In the genomic region with DNA sequence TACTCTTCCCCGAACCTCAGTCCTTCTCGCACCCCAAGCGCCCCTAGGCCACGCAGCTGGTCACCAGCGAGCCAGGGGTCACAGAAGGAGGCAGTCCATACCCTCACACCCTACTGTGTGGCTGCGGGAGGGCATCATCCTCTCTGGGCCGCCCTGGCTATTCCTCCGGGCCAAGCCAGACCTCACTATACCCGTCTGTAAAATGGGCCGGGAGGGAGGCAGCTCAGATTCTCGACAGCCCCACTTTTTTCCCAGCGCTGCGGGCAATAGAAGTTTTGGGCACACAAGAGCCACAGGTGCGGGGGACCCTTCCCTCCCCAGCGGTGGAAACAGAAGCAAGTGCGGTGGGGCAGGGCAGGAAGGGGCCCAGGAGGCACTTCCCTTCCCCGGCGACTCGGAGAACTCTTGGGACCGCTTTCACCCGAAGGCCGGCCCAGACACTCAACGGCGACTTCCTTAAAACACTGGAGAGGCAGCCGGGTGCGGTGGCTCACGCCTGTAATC, we compare ENCODE assay signal across 8 cellular contexts. TPM values are rescaled to one million over a fixed set of nuclear protein-coding genes. Genes with fewer than 3 reads are reported as not detected.
DNase-seq lines count a peak whose midpoint lies in the region; ATAC-seq and TF ChIP-seq lines count a peak whose summit lies in the region.

No MANE protein-coding gene starts in this region.

- CTCF ChIA-PET in HCT116 (lab: Charles Lee) = no interaction called here

- no peaks in the 10 kb centered on the region for H3K9me3 ChIP-seq in HCT116 (ENCODE audit: control insufficient read depth in 1 of 2, insufficient read depth in 1 of 2, low read depth in 1 of 2, low read length in 2 of 2)
- no peaks in the 10 kb centered on the region for H3K9me3 ChIP-seq in SU-DHL-6 (ENCODE audit: insufficient read depth, low read length)
- no peaks in the 10 kb centered on the region for H3K9me3 ChIP-seq in smooth muscle cell (replicated peaks; ENCODE audit: low read depth)

- no peaks in the 10 kb centered on the region; a peak in 1 of 4 replicates for H3K36me3 ChIP-seq in HCT116 (ENCODE audit: control insufficient read depth in 1 of 2, insufficient read depth in 2 of 2, low read length in 2 of 2)
- no peaks in the 10 kb centered on the region for H3K36me3 ChIP-seq in SU-DHL-6 (ENCODE audit: low read length)
- no peaks in the 10 kb centered on the region for H3K36me3 ChIP-seq in smooth muscle cell (ENCODE audit: low read depth)

- H3K27ac ChIP-seq in HCT116 (ENCODE audit: low read depth, low read length) = peak overlapping the region; percentile 97; the same call in 1 of the 2 replicates
- H3K27ac ChIP-seq in SU-DHL-6 (ENCODE audit: low read depth, low read length) = peak overlapping the region; percentile 87
- H3K27ac ChIP-seq in smooth muscle cell (ENCODE audit: low read depth) = no peak overlapping the region

- POLR2A ChIA-PET in HCT116 (lab: Charles Lee) = no interaction called here

- H4K20me1 ChIP-seq in HCT116 (ENCODE audit: insufficient read depth) (no peaks in the 10 kb centered on the region), SU-DHL-6 (ENCODE audit: low read depth, low read length) (no peaks in the 10 kb centered on the region), smooth muscle cell (ENCODE audit: low read depth) (no peaks in the 10 kb centered on the region)

- TF ChIP-seq POLR2A in HCT116 (IDR thresholded peaks at IDR 0.05; ENCODE audit: borderline replicate concordance, extremely low read depth, insufficient read depth, insufficient read length) = no peak

- 95% methylated on average over 25 of the region's 27 CpGs for WGBS in smooth muscle cell (ENCODE audit: low lambda C conversion rate)

- H3F3A ChIP-seq in SU-DHL-6 (ENCODE audit: insufficient read depth) (peaks cover 7% of the 10 kb centered on the region), smooth muscle cell (ENCODE audit: low read depth) (no peaks in the 10 kb centered on the region)

- no peak for TF ChIP-seq RAD21 in HCT116 (IDR thresholded peaks at IDR 0.05; ENCODE audit: low read depth)

- DNase-seq in HCT116 (ENCODE audit: low read depth, low spot score) (no peak), fibroblast of pulmonary artery (ENCODE audit: low read depth) (no peak), smooth muscle cell (lab: John Stamatoyannopoulos, UW; ENCODE audit: unreplicated experiment) (no peak), occipital lobe (lab: John Stamatoyannopoulos, UW) (no peak), NCI-H2081 treated with DMSO at 0.1 percent for 48 hours (lab: John Stamatoyannopoulos, UW) (no peak)

- RAD21 ChIA-PET in HCT116 (lab: Charles Lee; ENCODE audit: low non-redundant PET in 1 of 2, low total read pairs in 2 of 2, uncharacterized antibody in 2 of 2, unreplicated experiment in 2 of 2) = interaction anchor here in 1 of 2 experiments (0.6 kb wide), 1 partner anchor 8 kb away, joined by 4 read pairs; no protein-coding TSS in a partner anchor

- intact Hi-C loops in HCT116 (cut with micrococcal nuclease) = loop anchor here (10.0 kb wide), 1 partner anchor 152 kb away; a partner anchor contains a TSS

- ATAC-seq in HCT116 = no peak
- no peak for ATAC-seq in GM19467 (IDR thresholded peaks at IDR 0.05; ENCODE audit: unreplicated experiment)
- no peak for ATAC-seq in GM18519 (IDR thresholded peaks at IDR 0.05; ENCODE audit: low FRiP score, unreplicated experiment)

- H3K4me2 ChIP-seq in HCT116 (ENCODE audit: low read length) = peak overlapping the region; percentile 94
- H3K4me2 ChIP-seq in SU-DHL-6 (ENCODE audit: low read depth, low read length, poor library complexity, severe bottlenecking) = peak overlapping the region; percentile 73
- peak overlapping the region; percentile 98 for H3K4me2 ChIP-seq in smooth muscle cell

- H3K4me3 ChIP-seq in HCT116 (replicated peaks in 1 of 2; ENCODE audit: low read depth in 1 of 2, low read length in 2 of 2) (peak overlapping the region; percentile 73 to 87), SU-DHL-6 (ENCODE audit: insufficient read depth, low read length, poor library complexity, severe bottlenecking) (peak overlapping the region; percentile 63), fibroblast of pulmonary artery (replicated peaks; ENCODE audit: low read depth, low read length) (peak overlapping the region; percentile 70), smooth muscle cell (no peak overlapping the region)

- peaks cover 22 to 57% of the 10 kb centered on the region in 2 experiments for H3K4me1 ChIP-seq in HCT116 (ENCODE audit: control insufficient read depth in 1 of 2, insufficient read depth in 2 of 2, low read length in 2 of 2)
- H3K4me1 ChIP-seq in smooth muscle cell (ENCODE audit: low read depth) = no peaks in the 10 kb centered on the region

- no peaks in the 10 kb centered on the region for H3K27me3 ChIP-seq in HCT116 (ENCODE audit: insufficient read depth, low read length)
- H3K27me3 ChIP-seq in SU-DHL-6 (ENCODE audit: low read length) = no peaks in the 10 kb centered on the region
- no peaks in the 10 kb centered on the region for H3K27me3 ChIP-seq in smooth muscle cell (ENCODE audit: low read depth)

- H3K79me2 ChIP-seq in HCT116 (ENCODE audit: insufficient read depth, low read length) (peaks cover 35% of the 10 kb centered on the region), SU-DHL-6 (ENCODE audit: insufficient read depth, low read length) (peaks cover 22% of the 10 kb centered on the region), smooth muscle cell (ENCODE audit: low read depth) (no peaks in the 10 kb centered on the region)

- TF ChIP-seq CTCF in HCT116 (IDR thresholded peaks at IDR 0.05 in 2 of 3, conservative IDR thresholded peaks at IDR 0.05 in 1 of 3; ENCODE audit: borderline replicate concordance in 1 of 3, insufficient read depth in 1 of 3, low read depth in 2 of 3, low read length in 2 of 3) (no peak), SU-DHL-6 (IDR thresholded peaks at IDR 0.05; ENCODE audit: insufficient read depth, low read length, poor library complexity, severe bottlenecking) (no peak), fibroblast of pulmonary artery (IDR thresholded peaks at IDR 0.05; ENCODE audit: low read length, missing control alignments) (no peak), smooth muscle cell (IDR thresholded peaks at IDR 0.05; ENCODE audit: borderline replicate concordance, insufficient read depth, poor library complexity, severe bottlenecking) (no peak)

- BruUV-seq in HCT116 (replicated peaks; lab: Mats Ljungman, UMichigan) = TSS peak; percentile 64

- H3K9ac ChIP-seq in HCT116 (ENCODE audit: low read length) (peak overlapping the region; percentile 86), SU-DHL-6 (ENCODE audit: low read length) (peak overlapping the region; percentile 75), smooth muscle cell (ENCODE audit: low read depth) (no peak overlapping the region)

- H2AFZ ChIP-seq in HCT116 (ENCODE audit: low read depth, low read length, poor library complexity, severe bottlenecking) = no peak overlapping the region
- H2AFZ ChIP-seq in SU-DHL-6 (ENCODE audit: low read depth, low read length, severe bottlenecking) = no peak overlapping the region
- no peak overlapping the region for H2AFZ ChIP-seq in smooth muscle cell (ENCODE audit: low read depth)

- H3K9me2 ChIP-seq in HCT116 (ENCODE audit: insufficient read depth) (no peaks in the 10 kb centered on the region), SU-DHL-6 (replicated peaks; ENCODE audit: insufficient read depth, low read length) (no peaks in the 10 kb centered on the region)

TF ChIP-seq in HCT116, 20 proteins besides CTCF, POLR2A, EP300 and RAD21 (continues in another document):
- TF ChIP-seq SRF (IDR thresholded peaks at IDR 0.05; ENCODE audit: low read depth) (no peak), TCF7L2 (IDR thresholded peaks at IDR 0.05; ENCODE audit: borderline replicate concordance, extremely low read depth, insufficient read depth, insufficient read length) (no peak), EZH2 (IDR thresholded peaks at IDR 0.05) (no peak), CEBPB (IDR thresholded peaks at IDR 0.05; ENCODE audit: low read depth) (no peak), CBX3 (IDR thresholded peaks at IDR 0.05; ENCODE audit: low read depth) (no peak), SIN3A (IDR thresholded peaks at IDR 0.05; ENCODE audit: low read depth) (no peak), FOSL1 (IDR thresholded peaks at IDR 0.05; ENCODE audit: low read depth) (no peak), YY1 (IDR thresholded peaks at IDR 0.05; ENCODE audit: extremely low read depth, insufficient replicate concordance, low read depth, low read length) (no peak), POLR2AphosphoS5 (IDR thresholded peaks at IDR 0.05; ENCODE audit: low read depth, low read length) (no peak), SP1 (IDR thresholded peaks at IDR 0.05; ENCODE audit: low read depth) (no peak), EZH2phosphoT487 (IDR thresholded peaks at IDR 0.05; ENCODE audit: borderline replicate concordance) (no peak)
- TF ChIP-seq, protein P1, sequence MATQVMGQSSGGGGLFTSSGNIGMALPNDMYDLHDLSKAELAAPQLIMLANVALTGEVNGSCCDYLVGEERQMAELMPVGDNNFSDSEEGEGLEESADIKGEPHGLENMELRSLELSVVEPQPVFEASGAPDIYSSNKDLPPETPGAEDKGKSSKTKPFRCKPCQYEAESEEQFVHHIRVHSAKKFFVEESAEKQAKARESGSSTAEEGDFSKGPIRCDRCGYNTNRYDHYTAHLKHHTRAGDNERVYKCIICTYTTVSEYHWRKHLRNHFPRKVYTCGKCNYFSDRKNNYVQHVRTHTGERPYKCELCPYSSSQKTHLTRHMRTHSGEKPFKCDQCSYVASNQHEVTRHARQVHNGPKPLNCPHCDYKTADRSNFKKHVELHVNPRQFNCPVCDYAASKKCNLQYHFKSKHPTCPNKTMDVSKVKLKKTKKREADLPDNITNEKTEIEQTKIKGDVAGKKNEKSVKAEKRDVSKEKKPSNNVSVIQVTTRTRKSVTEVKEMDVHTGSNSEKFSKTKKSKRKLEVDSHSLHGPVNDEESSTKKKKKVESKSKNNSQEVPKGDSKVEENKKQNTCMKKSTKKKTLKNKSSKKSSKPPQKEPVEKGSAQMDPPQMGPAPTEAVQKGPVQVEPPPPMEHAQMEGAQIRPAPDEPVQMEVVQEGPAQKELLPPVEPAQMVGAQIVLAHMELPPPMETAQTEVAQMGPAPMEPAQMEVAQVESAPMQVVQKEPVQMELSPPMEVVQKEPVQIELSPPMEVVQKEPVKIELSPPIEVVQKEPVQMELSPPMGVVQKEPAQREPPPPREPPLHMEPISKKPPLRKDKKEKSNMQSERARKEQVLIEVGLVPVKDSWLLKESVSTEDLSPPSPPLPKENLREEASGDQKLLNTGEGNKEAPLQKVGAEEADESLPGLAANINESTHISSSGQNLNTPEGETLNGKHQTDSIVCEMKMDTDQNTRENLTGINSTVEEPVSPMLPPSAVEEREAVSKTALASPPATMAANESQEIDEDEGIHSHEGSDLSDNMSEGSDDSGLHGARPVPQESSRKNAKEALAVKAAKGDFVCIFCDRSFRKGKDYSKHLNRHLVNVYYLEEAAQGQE (IDR thresholded peaks at IDR 0.05; ENCODE audit: low read depth) = no peak

RNA-seq across cellular contexts. Expression of a gene that starts 5.6 kb away (rescaled TPM):
- total RNA-seq in HCT116 (2021; ENCODE audit: unreplicated experiment) (36.5 TPM), smooth muscle cell (3.5 and 4.4 TPM in 2 replicates), occipital lobe (5.1 TPM)
- polyA plus RNA-seq in HCT116 (2012) = 19.2 and 25.3 TPM in 2 replicates
- polyA plus RNA-seq in smooth muscle cell = 4.3 and 6.5 TPM in 2 replicates

RNA-seq across cellular contexts. Expression of a gene that starts 35.5 kb away (rescaled TPM):
- total RNA-seq in HCT116 (2021; ENCODE audit: unreplicated experiment) = 0.61 TPM
- 0.46 and 0.68 TPM in 2 replicates for polyA plus RNA-seq in HCT116 (2012)
- total RNA-seq in smooth muscle cell = 0.22 and 5.3 TPM in 2 replicates
- polyA plus RNA-seq in smooth muscle cell = 4.2 and 4.6 TPM in 2 replicates
- total RNA-seq in occipital lobe = 30.1 TPM
